In genomic region chr7:10889266-10889898, GRCh38 we compare ENCODE assay signal across 8 cellular contexts.
DNase-seq lines count a peak whose midpoint lies in the region; ATAC-seq, FAIRE-seq and TF ChIP-seq lines count a peak whose summit lies in the region.

No MANE protein-coding gene starts in this region.

- POLR2A ChIA-PET in AG04449 (lab: Yijun Ruan, JAX) = no interaction called here
- POLR2A ChIA-PET in GM12878 (lab: Charles Lee) = no interaction called here

- BruUV-seq in GM12878 (replicated peaks; lab: Mats Ljungman, UMichigan) = no TSS peak

- H3K4me2 ChIP-seq in GM12878 (ENCODE audit: control insufficient read depth, insufficient read depth) = no peak overlapping the region

- CTCF ChIA-PET in AG04449 (lab: Yijun Ruan, JAX) = interaction anchor here (0.7 to 1.9 kb wide), 6 partner anchors 10 to 324 kb away, joined by 3 to 9 read pairs (median 4); no protein-coding TSS in a partner anchor
- CTCF ChIA-PET in GM12878 (lab: Yijun Ruan, JAX) = interaction anchor here (0.6 to 2.5 kb wide), 13 partner anchors 8 to 1245 kb away, joined by 3 to 9 read pairs (median 3); no protein-coding TSS in a partner anchor

- no peaks in the 10 kb centered on the region for H3K79me2 ChIP-seq in GM12878 (ENCODE audit: control insufficient read depth, insufficient read depth, low read length)

- SMC1A ChIA-PET in GM12878 (lab: Charles Lee; ENCODE audit: uncharacterized antibody, unreplicated experiment) = interaction anchor here (1.1 to 2.0 kb wide), 3 partner anchors 9 to 255 kb away, joined by 3 to 5 read pairs (median 3); no protein-coding TSS in a partner anchor

- TF ChIP-seq CTCF in AG04449 (IDR thresholded peaks at IDR 0.05; ENCODE audit: insufficient read depth, low read length, missing control alignments) (peak; percentile 60), GM13977 (IDR thresholded peaks at IDR 0.05; ENCODE audit: extremely low read depth, insufficient read depth, missing control alignments) (peak; percentile 88), GM12878 (IDR thresholded peaks at IDR 0.05 in 2 of 3, conservative IDR thresholded peaks at IDR 0.05 in 1 of 3; ENCODE audit: control insufficient read depth in 2 of 3, extremely low read depth in 1 of 3, insufficient read depth in 1 of 3, low read depth in 3 of 3, low read length in 3 of 3) (peak; percentile 78 to 89 (median 86))

- H3K27me3 ChIP-seq in GM12878 (replicated peaks in 1 of 2; ENCODE audit: control insufficient read depth in 2 of 2, insufficient read depth in 2 of 2, low read length in 1 of 2) = no peaks in the 10 kb centered on the region

- H3K4me3 ChIP-seq in AG04449 (ENCODE audit: low read depth, low read length) (no peak overlapping the region), GM12878 (no peak overlapping the region)

- no peaks in the 10 kb centered on the region for H4K20me1 ChIP-seq in GM12878 (ENCODE audit: control insufficient read depth, insufficient read depth)

- intact Hi-C loops in GM12878 (cut with micrococcal nuclease; ENCODE audit: unreplicated experiment) = loop anchor here (1.0 kb wide), 1 partner anchor 252 kb away; no protein-coding TSS in a partner anchor

- H3K4me1 ChIP-seq in GM12878 (ENCODE audit: control insufficient read depth, insufficient read depth, low read length) = no peaks in the 10 kb centered on the region

- TF ChIP-seq POLR2A in GM12878 (IDR thresholded peaks at IDR 0.05; ENCODE audit: low read depth, low read length) = no peak

- no peak for TF ChIP-seq EP300 in GM12878 (IDR thresholded peaks at IDR 0.05; ENCODE audit: borderline replicate concordance in 1 of 2, control insufficient read depth in 1 of 2, low read depth in 2 of 2, low read length in 2 of 2)

- TF ChIP-seq RAD21 in GM12878 (IDR thresholded peaks at IDR 0.05; ENCODE audit: insufficient read depth, low read depth, low read length) = peak; percentile 95

- RAD21 ChIA-PET in GM12878 (lab: Charles Lee; ENCODE audit: unreplicated experiment) = interaction anchor here (0.9 to 1.5 kb wide), 6 partner anchors 51 to 355 kb away, joined by 3 to 6 read pairs (median 4); no protein-coding TSS in a partner anchor

- FAIRE-seq in GM12878 (lab: Jason Lieb, UNC) = peak; percentile 38

- ATAC-seq in HG02759 (IDR thresholded peaks at IDR 0.05; ENCODE audit: unreplicated experiment) (peak; percentile 98), GM12878 (peak; percentile 96)

- H3K9ac ChIP-seq in GM12878 (ENCODE audit: control insufficient read depth, insufficient read depth, low read length) = no peak overlapping the region

- WGBS in GM12878 (ENCODE audit: insufficient coverage, insufficient replicate concordance, low lambda C conversion rate, missing lambda C conversion rate) = 48% methylated on average over 10 of the region's 10 CpGs

- H3K9me3 ChIP-seq in GM12878 (replicated peaks; ENCODE audit: control insufficient read depth, insufficient read depth, low read length) = no peaks in the 10 kb centered on the region

- no peak overlapping the region for H3K27ac ChIP-seq in GM12878 (ENCODE audit: control insufficient read depth, insufficient read depth)

- in situ Hi-C loops in GM13977 (cut with MboI; ENCODE audit: low pct_unique_long_range_greater_than_20kb, low sequenced_read_pairs, unreplicated experiment) = no loop called here
- in situ Hi-C loops in SK-MEL-5 (cut with HindIII; ENCODE audit: low pct_unique_long_range_greater_than_20kb, low sequenced_read_pairs) = no loop called here
- in situ Hi-C loops in GM12878 (cut with MboI) = no loop called here

- peak overlapping the region; percentile 51 for H2AFZ ChIP-seq in GM12878 (ENCODE audit: control insufficient read depth, low read depth, low read length)

- DNase-seq in AG04449 (ENCODE audit: low read depth, low spot score) = peak; percentile 2
- peak; percentile 66 for DNase-seq in GM13977 (ENCODE audit: low spot score)
- DNase-seq in NAMALWA (ENCODE audit: low spot score) = peak; percentile 87
- DNase-seq in SK-MEL-5 (ENCODE audit: low read depth, low spot score) = peak; percentile 85
- DNase-seq in GM12878 (ENCODE audit: low read depth, low spot score) = no peak
- peak; percentile 73 for DNase-seq in iPS-NIHi7 (ENCODE audit: extremely low spot score)
- peak in 3 of 4 experiments; percentile 1 to 20 (median 12) for DNase-seq in stimulated activated CD4-positive, alpha-beta T cell treated with anti-CD3 and anti-CD28 coated beads, Interleukin-1b, Interleukin-23, amount 100 ng/mL, for 24 hours (ENCODE audit: low read depth in 4 of 4, low spot score in 1 of 4)

- no peaks in the 10 kb centered on the region for H3K36me3 ChIP-seq in GM12878 (ENCODE audit: control insufficient read depth in 2 of 2, insufficient read depth in 2 of 2, low read length in 1 of 2)

TF ChIP-seq in GM12878, 131 proteins besides CTCF, POLR2A, EP300 and RAD21 (continues in another document):
- TF ChIP-seq FOXM1 (IDR thresholded peaks at IDR 0.05; ENCODE audit: low read depth, low read length) (no peak), PAX5 (IDR thresholded peaks at IDR 0.05; ENCODE audit: borderline replicate concordance, low read depth, low read length) (no peak), CHD2 (IDR thresholded peaks at IDR 0.05; ENCODE audit: borderline replicate concordance, low read depth, low read length) (no peak), USF2 (IDR thresholded peaks at IDR 0.05; ENCODE audit: borderline replicate concordance, low read depth, low read length) (no peak), NFIC (IDR thresholded peaks at IDR 0.05; ENCODE audit: low read depth, low read length) (no peak), MXI1 (IDR thresholded peaks at IDR 0.05; ENCODE audit: low read depth, low read length) (no peak), HCFC1 (IDR thresholded peaks at IDR 0.05; ENCODE audit: low read length) (no peak), MTA3 (IDR thresholded peaks at IDR 0.05; ENCODE audit: borderline replicate concordance, low read length) (no peak), NFYA (IDR thresholded peaks at IDR 0.05; ENCODE audit: borderline replicate concordance, low read depth, low read length) (no peak), CEBPZ (IDR thresholded peaks at IDR 0.05; ENCODE audit: low read depth, low read length) (no peak), SIX5 (IDR thresholded peaks at IDR 0.05; ENCODE audit: low read depth, low read length, severe bottlenecking) (no peak), HDGF (IDR thresholded peaks at IDR 0.05) (no peak), CREM (IDR thresholded peaks at IDR 0.05; ENCODE audit: low read depth) (no peak), IRF3 (IDR thresholded peaks at IDR 0.05) (no peak), SMC3 (IDR thresholded peaks at IDR 0.05; ENCODE audit: borderline replicate concordance, low read length) (peak; percentile 68; the same call in 1 of the 2 replicates)
